Comparison of ENCODE assay signal across 8 cellular contexts in genomic region chr17:82030470-82031302, GRCh38. TPM values are rescaled to one million over a fixed set of nuclear protein-coding genes. Genes with fewer than 3 reads are reported as not detected.
DNase-seq lines count a peak whose midpoint lies in the region; TF ChIP-seq lines count a peak whose summit lies in the region.

No MANE protein-coding gene starts in this region.

- peaks cover 8% of the 10 kb centered on the region for H3K4me1 Mint-ChIP-seq in activated naive CD4-positive, alpha-beta T cell treated with anti-CD3 and anti-CD28 coated beads for 36 hours (ENCODE audit: low read depth)

- CTCF ChIA-PET in activated naive CD4-positive, alpha-beta T cell treated with anti-CD3 and anti-CD28 coated beads for 36 hours (lab: Charles Lee): interaction anchor here (0.6 to 3.3 kb wide), 22 partner anchors 10 to 466 kb away, joined by 3 to 23 read pairs (median 4); partner anchors contain the start of genes DUS1L and NOTUM

- H3K36me3 Mint-ChIP-seq in activated naive CD4-positive, alpha-beta T cell treated with anti-CD3 and anti-CD28 coated beads for 36 hours (ENCODE audit: low read depth): peaks cover 6% of the 10 kb centered on the region

- no peaks in the 10 kb centered on the region for H3K9me3 Mint-ChIP-seq in activated naive CD4-positive, alpha-beta T cell treated with anti-CD3 and anti-CD28 coated beads for 36 hours

- no peaks in the 10 kb centered on the region for H3K27me3 Mint-ChIP-seq in activated naive CD4-positive, alpha-beta T cell treated with anti-CD3 and anti-CD28 coated beads for 36 hours (ENCODE audit: low read depth)

- no peak overlapping the region for H3K27ac Mint-ChIP-seq in activated naive CD4-positive, alpha-beta T cell treated with anti-CD3 and anti-CD28 coated beads for 36 hours

- TF ChIP-seq CTCF in GM12872 (IDR thresholded peaks at IDR 0.05; ENCODE audit: insufficient read depth, low read depth, low read length): peak; percentile 83

- DNase-seq in KG1 (lab: John Stamatoyannopoulos, UW): peak; percentile 83
- DNase-seq in SHP77 treated with DMSO at 0.1 percent for 48 hours (lab: John Stamatoyannopoulos, UW): peak; percentile 21
- DNase-seq in activated naive CD4-positive, alpha-beta T cell treated with anti-CD3 and anti-CD28 coated beads for 36 hours: peak; percentile 90
- peak; percentile 74 for DNase-seq in germinal center (ENCODE audit: low spot score)
- DNase-seq in nucleus accumbens (lab: John Stamatoyannopoulos, UW): peak in 53 of 56 donors; percentile 15 to 86 (median 62)
- DNase-seq in stromal cell of bone marrow (ENCODE audit: low read depth): peak; percentile 47
- no peak for DNase-seq in GOT3 (lab: John Stamatoyannopoulos, UW)

- intact Hi-C loops in activated naive CD4-positive, alpha-beta T cell treated with anti-CD3 and anti-CD28 coated beads for 36 hours (cut with micrococcal nuclease): loop anchor here (1.0 to 10.0 kb wide), 4 partner anchors 68 to 384 kb away; partner anchors contain the start of genes FASN and TEX19

- peak overlapping the region; percentile 76 for H3K4me3 Mint-ChIP-seq in activated naive CD4-positive, alpha-beta T cell treated with anti-CD3 and anti-CD28 coated beads for 36 hours

RNA-seq across cellular contexts. Expression of gene RAC3, which starts 0.8 kb away (rescaled TPM):
- 1 to 10 TPM; 4.5 to 4.8 TPM for total RNA-seq in activated naive CD4-positive, alpha-beta T cell treated with anti-CD3 and anti-CD28 coated beads for 36 hours

RNA-seq across cellular contexts. Expression of gene DCXR, which starts 6.8 kb away (rescaled TPM):
- 100 to 1,000 TPM; 139 to 146 TPM for total RNA-seq in activated naive CD4-positive, alpha-beta T cell treated with anti-CD3 and anti-CD28 coated beads for 36 hours

RNA-seq across cellular contexts. Expression of gene LRRC45, which starts 7.6 kb away (rescaled TPM):
- 10 to 100 TPM; 12.0 to 12.5 TPM for total RNA-seq in activated naive CD4-positive, alpha-beta T cell treated with anti-CD3 and anti-CD28 coated beads for 36 hours

RNA-seq across cellular contexts. Expression of gene CENPX, which starts 8.0 kb away (rescaled TPM):
- 10 to 100 TPM; 55.8 to 57.8 TPM for total RNA-seq in activated naive CD4-positive, alpha-beta T cell treated with anti-CD3 and anti-CD28 coated beads for 36 hours

RNA-seq across cellular contexts. Expression of gene RFNG, which starts 20.9 kb away (rescaled TPM):
- total RNA-seq in activated naive CD4-positive, alpha-beta T cell treated with anti-CD3 and anti-CD28 coated beads for 36 hours: 10 to 100 TPM; 17.6 to 18.0 TPM
